1 cellular context compared by ENCODE assay signal in genomic region chr12:95182868-95183415, GRCh38.
TF ChIP-seq lines count a peak whose summit lies in the region.

No MANE protein-coding gene starts in this region.

TF ChIP-seq in K562, 482 proteins besides CTCF, POLR2A, EP300 and RAD21 (continued from another document and continues in another):
- TF ChIP-seq MGA (IDR thresholded peaks at IDR 0.05) (no peak; the same call in 1 of the 2 replicates), ZFX (CRISPR knock-in tag; IDR thresholded peaks at IDR 0.05) (peak; percentile 63), ZBTB40 (IDR thresholded peaks at IDR 0.05) (0 out of 2 replicates have a peak, but pooled peaks have one; percentile 6), ZBTB40 (CRISPR knock-in tag; IDR thresholded peaks at IDR 0.05) (no peak), ZBTB9 (CRISPR knock-in tag; IDR thresholded peaks at IDR 0.05) (peak; percentile 75), NFRKB (IDR thresholded peaks at IDR 0.05; ENCODE audit: low read depth) (0 out of 2 replicates have a peak, but pooled peaks have one; percentile 56), KDM5B (IDR thresholded peaks at IDR 0.05; ENCODE audit: insufficient replicate concordance, low read depth, low read length) (no peak), NR3C1 (CRISPR knock-in tag; IDR thresholded peaks at IDR 0.05) (no peak), ZBTB17 (CRISPR knock-in tag; IDR thresholded peaks at IDR 0.05) (0 out of 2 replicates have a peak, but pooled peaks have one; percentile 63), ZBTB26 (CRISPR knock-in tag; IDR thresholded peaks at IDR 0.05) (no peak), EHMT2 (IDR thresholded peaks at IDR 0.05) (peak; percentile 47; the same call in 1 of the 2 replicates), JUND (IDR thresholded peaks at IDR 0.05; ENCODE audit: borderline replicate concordance, low read depth, low read length) (peak; percentile 91), JUND (tag; IDR thresholded peaks at IDR 0.05; ENCODE audit: borderline replicate concordance, low read depth, low read length) (peak; percentile 97; the same call in 2 of the 3 replicates), MYC (IDR thresholded peaks at IDR 0.05; ENCODE audit: low read depth, low read length) (0 out of 2 replicates have a peak, but pooled peaks have one; percentile 31), MYC (CRISPR knock-in tag; IDR thresholded peaks at IDR 0.05; ENCODE audit: borderline replicate concordance, low read depth) (no peak), SIRT6 (IDR thresholded peaks at IDR 0.05; ENCODE audit: low read depth, low read length) (no peak), CCNT2 (IDR thresholded peaks at IDR 0.05; ENCODE audit: borderline replicate concordance, extremely low read depth, insufficient read length, low read depth, low read length) (peak; percentile 15), DMBX1 (CRISPR knock-in tag; IDR thresholded peaks at IDR 0.05; ENCODE audit: borderline replicate concordance) (no peak), TCF3 (CRISPR knock-in tag; IDR thresholded peaks at IDR 0.05) (peak; percentile 55), ZNF316 (IDR thresholded peaks at IDR 0.05) (peak; percentile 98), NFE2L1 (tag; IDR thresholded peaks at IDR 0.05; ENCODE audit: borderline replicate concordance, low read depth) (peak; percentile 63; the same call in 1 of the 2 replicates), ZNF764 (CRISPR knock-in tag; IDR thresholded peaks at IDR 0.05; ENCODE audit: low read depth) (no peak), HDGF (IDR thresholded peaks at IDR 0.05) (no peak), MEIS2 (IDR thresholded peaks at IDR 0.05; ENCODE audit: partially characterized antibody) (peak; percentile 20), LEF1 (IDR thresholded peaks at IDR 0.05) (no peak), DPF2 (IDR thresholded peaks at IDR 0.05) (peak; percentile 76), NCOA1 (IDR thresholded peaks at IDR 0.05; ENCODE audit: low read depth) (no peak), CAMTA2 (CRISPR knock-in tag; conservative IDR thresholded peaks at IDR 0.05) (no peak), E2F3 (CRISPR knock-in tag; IDR thresholded peaks at IDR 0.05) (no peak), MYBL2 (IDR thresholded peaks at IDR 0.05; ENCODE audit: low read depth) (peak; percentile 63), MYBL2 (CRISPR knock-in tag; IDR thresholded peaks at IDR 0.05; ENCODE audit: borderline replicate concordance) (no peak), FOXK2 (conservative IDR thresholded peaks at IDR 0.05 in 1 of 2, IDR thresholded peaks at IDR 0.05 in 1 of 2; ENCODE audit: low read depth in 2 of 2) (peak in 1 of 2 experiments; percentile 28; a peak in 2 of 4 replicates), TEAD4 (IDR thresholded peaks at IDR 0.05; ENCODE audit: low read length) (peak; percentile 31; the same call in 1 of the 2 replicates), TEAD4 (CRISPR knock-in tag; IDR thresholded peaks at IDR 0.05; ENCODE audit: borderline replicate concordance) (no peak), ZNF695 (CRISPR knock-in tag; IDR thresholded peaks at IDR 0.05) (no peak), ESRRB (CRISPR knock-in tag; IDR thresholded peaks at IDR 0.05; ENCODE audit: borderline replicate concordance) (no peak), ZEB2 (IDR thresholded peaks at IDR 0.05) (0 out of 2 replicates have a peak, but pooled peaks have one; percentile 12), HDAC8 (tag; IDR thresholded peaks at IDR 0.05) (0 out of 2 replicates have a peak, but pooled peaks have one; percentile 17), SRSF1 (IDR thresholded peaks at IDR 0.05; ENCODE audit: low read depth, low read length) (no peak), ZNF146 (CRISPR knock-in tag; IDR thresholded peaks at IDR 0.05; ENCODE audit: unreplicated experiment) (no peak), MAFK (IDR thresholded peaks at IDR 0.05; ENCODE audit: low read length) (peak; percentile 86), STAT5A (IDR thresholded peaks at IDR 0.05; ENCODE audit: borderline replicate concordance, low read length) (no peak), PHF21A (IDR thresholded peaks at IDR 0.05; ENCODE audit: borderline replicate concordance, low read depth) (no peak), EP400 (IDR thresholded peaks at IDR 0.05) (peak; percentile 45)
